In genomic region chr22:19823191-19823590, GRCh38 we compare ENCODE assay signal across 24 cellular contexts. TPM values are rescaled to one million over a fixed set of nuclear protein-coding genes. Genes with fewer than 3 reads are reported as not detected.
DNase-seq lines count a peak whose midpoint lies in the region; ATAC-seq, FAIRE-seq and TF ChIP-seq lines count a peak whose summit lies in the region.
"Had no signal": no experiment of that assay in that cellular context is flagged by ENCODE, and none has a peak within 500 bp of the region (broad histone marks: within the 10 kb centered on the region; RNA-seq: fewer than 3 reads in every experiment).

No MANE protein-coding gene starts in this region.

- no peaks in the 10 kb centered on the region for H3K9me3 Mint-ChIP-seq in type B pancreatic cell
- H3K9me3 Mint-ChIP-seq: CD8-positive, alpha-beta T cell had no signal

- H4K20me1 ChIP-seq in K562 (replicated peaks; ENCODE audit: control insufficient read depth, insufficient read depth, low read length) = no peaks in the 10 kb centered on the region; the same call in 1 of the 2 replicates
- H4K20me1 ChIP-seq in HepG2 (ENCODE audit: insufficient read depth, low read length) = no peaks in the 10 kb centered on the region

- 58% methylated on average over 7 of the region's 7 CpGs for WGBS in K562 (ENCODE audit: insufficient coverage, low coverage, missing lambda C conversion rate)
- whole genome bisulfite sequencing in HepG2 (ENCODE audit: low lambda C conversion rate) = 78% methylated on average over 1 of the region's 7 CpGs

- POLR2A ChIA-PET in K562 (lab: Yijun Ruan, JAX) = interaction anchor here (0.6 to 16.0 kb wide), 4 partner anchors 8 to 124 kb away, joined by 4 to 247 read pairs (median 18); partner anchors contain the start of genes GNB1L and RTL10
- POLR2A ChIA-PET in HepG2 (lab: Yijun Ruan, JAX) = interaction anchor here (1.7 kb wide), 1 partner anchor 17 kb away, joined by 4 read pairs; no protein-coding TSS in a partner anchor

- no peak overlapping the region for H3K4me3 Mint-ChIP-seq in type B pancreatic cell
- H3K4me3 Mint-ChIP-seq: CD8-positive, alpha-beta T cell; nephron progenitor cell had no signal

- H3K79me2 ChIP-seq in K562 (ENCODE audit: control insufficient read depth, insufficient read depth, low read length) = no peaks in the 10 kb centered on the region
- no peaks in the 10 kb centered on the region for H3K79me2 ChIP-seq in HepG2 (ENCODE audit: insufficient read depth, low read length)

- intact Hi-C loops in cardiac septum (cut with DNase I) (no loop called here), Right ventricle myocardium inferior (cut with DNase I) (no loop called here), K562 (cut with micrococcal nuclease) (no loop called here), HepG2 (cut with micrococcal nuclease; ENCODE audit: unreplicated experiment) (loop anchor here (5.0 kb wide), 1 partner anchor 69 kb away; no protein-coding TSS in a partner anchor)

- H3K27me3 Mint-ChIP-seq in type B pancreatic cell = no peaks in the 10 kb centered on the region

- in situ Hi-C loops in K562 (cut with MboI) = no loop called here
- in situ Hi-C loops in HepG2 (cut with HindIII; ENCODE audit: extremely low pct_ligation_motif_present, low pct_unique_long_range_greater_than_20kb) = no loop called here

- H3K27ac Mint-ChIP-seq in type B pancreatic cell = peak overlapping the region; percentile 28
- H3K27ac Mint-ChIP-seq: CD8-positive, alpha-beta T cell; nephron progenitor cell had no signal

- no peak overlapping the region for H3K4me3 ChIP-seq in K562
- 0 out of 6 replicates have a peak overlapping the region, but pooled peaks of 1 of the 3 experiments have one; percentile 12 for H3K4me3 ChIP-seq in HepG2 (replicated peaks in 1 of 3; ENCODE audit: insufficient read depth in 1 of 3, low read depth in 2 of 3, low read length in 3 of 3)
- H3K4me3 ChIP-seq: gastroesophageal sphincter, SJSA1, tibial artery had no signal

- H3K36me3 Mint-ChIP-seq in type B pancreatic cell = peaks cover 8% of the 10 kb centered on the region

- H3K36me3 ChIP-seq in K562 (ENCODE audit: control insufficient read depth, insufficient read depth, low read length) (no peaks in the 10 kb centered on the region; the same call in 2 of the 3 replicates), HepG2 (replicated peaks in 1 of 2; ENCODE audit: control insufficient read depth in 1 of 2, insufficient read depth in 2 of 2, low read length in 2 of 2) (no peaks in the 10 kb centered on the region)
- H3K36me3 ChIP-seq: SJSA1 had no signal

- CTCF ChIA-PET in K562 (lab: Yijun Ruan, JAX; ENCODE audit: low intra/inter-chr PET ratio) = no interaction called here
- CTCF ChIA-PET in HepG2 (lab: Yijun Ruan, JAX; ENCODE audit: low intra/inter-chr PET ratio, low total read pairs) = no interaction called here

- no peak overlapping the region for H2AFZ ChIP-seq in K562 (ENCODE audit: low read depth, low read length)
- H2AFZ ChIP-seq in HepG2 (ENCODE audit: low read length) = no peak overlapping the region

- ATAC-seq in Right ventricle myocardium inferior = no peak
- ATAC-seq in K562 = no peak
- no peak for ATAC-seq in HepG2
- ATAC-seq: CD8-positive, alpha-beta T cell; gastroesophageal sphincter had no signal

- H3K9me1 ChIP-seq in K562 (ENCODE audit: control insufficient read depth, insufficient read depth, low read length) = peaks cover 3% of the 10 kb centered on the region

- peaks cover 6% of the 10 kb centered on the region for H3K4me1 Mint-ChIP-seq in type B pancreatic cell (ENCODE audit: unreplicated experiment)

- TF ChIP-seq CTCF in K562 (IDR thresholded peaks at IDR 0.05 in 2 of 3, conservative IDR thresholded peaks at IDR 0.05 in 1 of 3; ENCODE audit: insufficient read depth in 2 of 3, low read depth in 1 of 3, low read length in 3 of 3) (no peak), HepG2 (CRISPR knock-in tag; IDR thresholded peaks at IDR 0.05) (no peak), type B pancreatic cell (conservative IDR thresholded peaks at IDR 0.05) (no peak)

- no TSS peak for BruUV-seq in K562 (replicated peaks; lab: Mats Ljungman, UMichigan)
- BruUV-seq in HepG2 (replicated peaks; lab: Mats Ljungman, UMichigan) = no TSS peak

- H3K4me2 ChIP-seq in K562 (ENCODE audit: insufficient read depth, low read length) (no peak overlapping the region), HepG2 (ENCODE audit: low read depth, low read length) (peak overlapping the region; percentile 83)

- 0 out of 4 replicates have a peak overlapping the region, but pooled peaks of 1 of the 2 experiments have one; percentile 5 for H3K9ac ChIP-seq in K562 (ENCODE audit: insufficient read depth in 1 of 2, low read depth in 2 of 2, low read length in 2 of 2)
- H3K9ac ChIP-seq in HepG2 (ENCODE audit: insufficient read depth, low read depth, low read length) = no peak overlapping the region; the same call in 1 of the 2 replicates

- H3K27ac ChIP-seq in K562 (ENCODE audit: extremely low read depth, low read depth, low read length) = no peak overlapping the region
- H3K27ac ChIP-seq in HepG2 (ENCODE audit: extremely low read length, insufficient read depth, low read length) = no peak overlapping the region
- H3K27ac ChIP-seq: gastroesophageal sphincter, SJSA1, tibial artery had no signal

- TF ChIP-seq EP300 in K562 (IDR thresholded peaks at IDR 0.05; ENCODE audit: low read length) = no peak
- TF ChIP-seq EP300 in HepG2 (IDR thresholded peaks at IDR 0.05; ENCODE audit: low read depth in 2 of 2, low read length in 2 of 2) = no peak
- no peak for TF ChIP-seq EP300 in HepG2 (CRISPR knock-in tag; IDR thresholded peaks at IDR 0.05; ENCODE audit: borderline replicate concordance)

- DNase-seq in cardiac septum (ENCODE audit: low spot score) (peak; percentile 55), Right ventricle myocardium inferior (ENCODE audit: missing footprints) (no peak), K562 (ENCODE audit: extremely low read depth in 1 of 4, low spot score in 3 of 4) (no peak), HepG2 (ENCODE audit: low spot score) (no peak), type B pancreatic cell (ENCODE audit: extremely low spot score, unreplicated experiment) (peak; percentile 64), NCI-H2196 treated with DMSO at 0.1 percent for 48 hours (lab: John Stamatoyannopoulos, UW; ENCODE audit: unreplicated experiment) (no peak), UCSD-AML1 (lab: John Stamatoyannopoulos, UW; ENCODE audit: unreplicated experiment) (no peak), activated gamma-delta T cell (lab: John Stamatoyannopoulos, UW) (no peak)
- DNase-seq: activated CD4-positive, CD25-positive, alpha-beta regulatory T cell; activated gamma-delta T cell treated with Interleukin-2 at 50 U/mL for 16 hours; anterior cingulate cortex; central memory CD4-positive, alpha-beta T cell; DMS53; NCI-H1694 treated with DMSO at 0.1 percent for 48 hours; NCI-H2227 treated with DMSO at 0.1 percent for 48 hours; NCI-H82; nephron progenitor cell; stimulated activated CD4-positive, alpha-beta T cell treated with anti-CD3 and anti-CD28 coated beads, Interleukin-2, amount 100 ng/mL, for 24 hours; stimulated activated naive CD4-positive, alpha-beta T cell treated with Interleukin-2 at 50 U/mL for 16 hours; T-helper 2 cell had no signal

- no peaks in the 10 kb centered on the region; the same call in 1 of the 2 replicates for H3K9me3 ChIP-seq in K562 (replicated peaks; ENCODE audit: control insufficient read depth, insufficient read depth, low read depth, low read length)
- H3K9me3 ChIP-seq in HepG2 (ENCODE audit: low read length) = no peaks in the 10 kb centered on the region
- H3K9me3 ChIP-seq: gastroesophageal sphincter, SJSA1, tibial artery had no signal

- FAIRE-seq in K562 (lab: Jason Lieb, UNC) (no peak), HepG2 (lab: Jason Lieb, UNC) (no peak)

- TF ChIP-seq POLR2A in K562 (conservative IDR thresholded peaks at IDR 0.05) (no peak), HepG2 (IDR thresholded peaks at IDR 0.05; ENCODE audit: insufficient read depth in 1 of 2, low read depth in 2 of 2, low read length in 2 of 2) (no peak)

- H3K27me3 ChIP-seq in K562 (ENCODE audit: control insufficient read depth in 2 of 2, insufficient read depth in 2 of 2, low read length in 2 of 2) (no peaks in the 10 kb centered on the region), HepG2 (ENCODE audit: control insufficient read depth in 1 of 2, insufficient read depth in 2 of 2, low read length in 2 of 2) (no peaks in the 10 kb centered on the region)
- H3K27me3 ChIP-seq: gastroesophageal sphincter, SJSA1, tibial artery had no signal

- TF ChIP-seq RAD21 in K562 (CRISPR knock-in tag; conservative IDR thresholded peaks at IDR 0.05 in 1 of 2, IDR thresholded peaks at IDR 0.05 in 1 of 2) (no peak), HepG2 (CRISPR knock-in tag; IDR thresholded peaks at IDR 0.05) (no peak)

- H3K4me1 ChIP-seq in K562 (replicated peaks in 1 of 2; ENCODE audit: control insufficient read depth in 2 of 2, insufficient read depth in 2 of 2, low read length in 2 of 2) = peaks cover 11 to 64% of the 10 kb centered on the region in 2 experiments; a peak in 4 of 5 replicates
- peaks cover 48% of the 10 kb centered on the region for H3K4me1 ChIP-seq in HepG2 (ENCODE audit: insufficient read depth, low read length)
- H3K4me1 ChIP-seq: gastroesophageal sphincter had no signal

RNA-seq across cellular contexts. Expression of gene GNB1L, which starts 31.5 kb away (rescaled TPM):
- total RNA-seq in cardiac septum (2.0 TPM), Right ventricle myocardium inferior (1.9 TPM), K562 (2014; rRNA removed) (48.9 and 69.1 TPM in 2 replicates), K562 (2014; rRNA removed; fragmentation: Illumina TruSeq; extraction: Trizol) (0.57 and 0.84 TPM in 2 replicates), K562 (2015; rRNA removed; fragmentation: Illumina TruSeq; extraction: Trizol) (17.8 and 20.6 TPM in 2 replicates), K562 (2021) (50.5 and 55.3 TPM in 2 replicates), HepG2 (2016; rRNA removed; fragmentation: Illumina TruSeq; extraction: Trizol) (7.4 and 7.7 TPM in 2 replicates), type B pancreatic cell (ENCODE audit: low replicate concordance) (7.5 and 7.7 TPM in 2 replicates)
- 5.3 and 21.3 TPM in 2 replicates for total RNA-seq in K562 (2011; cell fraction: chromatin; rRNA removed; ENCODE audit: low replicate concordance)
- 21.8 and 25.5 TPM in 2 replicates for total RNA-seq in K562 (2011; cell fraction: nucleolus; rRNA removed)
- total RNA-seq in K562 (2011; cell fraction: nucleoplasm; rRNA removed) = 7.3 and 7.8 TPM in 2 replicates
- polyA plus RNA-seq in K562 (2011; rRNA removed) (10.2 and 35.0 TPM in 2 replicates), K562 (2014; fragmentation: Illumina TruSeq; extraction: Trizol) (1.9 and 18.0 TPM in 2 replicates), K562 (2014; fragmentation: Nextera tagmentation; extraction: Ambion mirVana) (1 to 10 TPM in 1 of 2 experiments, under 1 TPM in 1; 0.56 to 3.5 TPM), K562 (2014; rRNA removed) (40.7 and 41.3 TPM in 2 replicates), HepG2 (2011; rRNA removed) (2.1 and 2.5 TPM in 2 replicates)
- polyA plus RNA-seq in K562 (2011; cell fraction: cytosol; rRNA removed) = 37.2 and 43.8 TPM in 2 replicates
- 33.2 and 43.3 TPM in 2 replicates for polyA plus RNA-seq in K562 (2011; cell fraction: nucleus; rRNA removed)
- polyA plus RNA-seq in K562 (2012) = 42.2 and 62.2 TPM in 2 replicates
- 2.8 and 3.7 TPM in 2 replicates for polyA minus RNA-seq in K562 (2011; rRNA and poly(A)+ RNA removed)
- 13.2 and 33.0 TPM in 2 replicates for polyA minus RNA-seq in K562 (2011; cell fraction: cytosol; rRNA and poly(A)+ RNA removed)
- 12.0 and 14.3 TPM in 2 replicates for polyA minus RNA-seq in K562 (2011; cell fraction: nucleus; rRNA and poly(A)+ RNA removed)
- total RNA-seq in HepG2 (2016; cell fraction: cytosol; rRNA removed; fragmentation: Illumina TruSeq; extraction: Trizol; ENCODE audit: low read depth) = 2.1 and 3.2 TPM in 2 replicates
- total RNA-seq in HepG2 (2016; cell fraction: insoluble cytoplasmic fraction; rRNA removed; fragmentation: Illumina TruSeq; extraction: Trizol) = 7.8 and 8.7 TPM in 2 replicates
- 4.1 and 4.4 TPM in 2 replicates for total RNA-seq in HepG2 (2016; cell fraction: membrane; rRNA removed; fragmentation: Illumina TruSeq; extraction: Trizol)
- total RNA-seq in HepG2 (2016; cell fraction: nucleus; rRNA removed; fragmentation: Illumina TruSeq; extraction: Trizol) = 4.8 and 5.3 TPM in 2 replicates
- 1.7 and 3.9 TPM in 2 replicates for polyA plus RNA-seq in HepG2 (2011; cell fraction: cytosol; rRNA removed)
- polyA plus RNA-seq in HepG2 (2011; cell fraction: nucleus; rRNA removed) = 4.7 and 6.8 TPM in 2 replicates
- 2.4 and 4.1 TPM in 2 replicates for polyA plus RNA-seq in HepG2 (2012)
- polyA plus RNA-seq in HepG2 (2016; cell fraction: cytosol; fragmentation: Illumina TruSeq; extraction: Trizol; ENCODE audit: low read depth) = 1.7 and 2.3 TPM in 2 replicates
- 5.9 and 6.5 TPM in 2 replicates for polyA plus RNA-seq in HepG2 (2016; cell fraction: insoluble cytoplasmic fraction; fragmentation: Illumina TruSeq; extraction: Trizol; ENCODE audit: low read depth)
- polyA plus RNA-seq in HepG2 (2016; cell fraction: membrane; fragmentation: Illumina TruSeq; extraction: Trizol; ENCODE audit: low read depth) = 2.8 and 3.1 TPM in 2 replicates
- 4.2 and 7.0 TPM in 2 replicates for polyA plus RNA-seq in HepG2 (2016; cell fraction: nucleus; fragmentation: Illumina TruSeq; extraction: Trizol; ENCODE audit: insufficient read depth, low read depth)
- polyA minus RNA-seq in HepG2 (2011; rRNA and poly(A)+ RNA removed; ENCODE audit: low replicate concordance) = 2.4 and 4.9 TPM in 2 replicates
- polyA minus RNA-seq in HepG2 (2011; cell fraction: cytosol; rRNA and poly(A)+ RNA removed) = 1.7 and 2.4 TPM in 2 replicates
- polyA minus RNA-seq in HepG2 (2011; cell fraction: nucleus; rRNA and poly(A)+ RNA removed) = 0.75 and 1.8 TPM in 2 replicates

RNA-seq across cellular contexts. Expression of gene RTL10, which starts 31.5 kb away (rescaled TPM):
- total RNA-seq in cardiac septum (6.3 TPM), Right ventricle myocardium inferior (8.5 TPM), K562 (2014; rRNA removed) (32.5 and 42.0 TPM in 2 replicates), K562 (2014; rRNA removed; fragmentation: Illumina TruSeq; extraction: Trizol) (16.3 and 19.8 TPM in 2 replicates), K562 (2015; rRNA removed; fragmentation: Illumina TruSeq; extraction: Trizol) (26.2 and 28.8 TPM in 2 replicates), K562 (2021) (75.4 and 75.5 TPM in 2 replicates), HepG2 (2016; rRNA removed; fragmentation: Illumina TruSeq; extraction: Trizol) (14.1 and 17.6 TPM in 2 replicates), type B pancreatic cell (ENCODE audit: low replicate concordance) (28.8 and 39.1 TPM in 2 replicates)
- 82.4 and 192 TPM in 2 replicates for total RNA-seq in K562 (2011; cell fraction: chromatin; rRNA removed; ENCODE audit: low replicate concordance)
- total RNA-seq in K562 (2011; cell fraction: nucleolus; rRNA removed) = 134 and 166 TPM in 2 replicates
- 107 and 110 TPM in 2 replicates for total RNA-seq in K562 (2011; cell fraction: nucleoplasm; rRNA removed)
- polyA plus RNA-seq in K562 (2011; rRNA removed) (32.7 and 82.6 TPM in 2 replicates), K562 (2014; fragmentation: Illumina TruSeq; extraction: Trizol) (39.2 and 40.1 TPM in 2 replicates), K562 (2014; fragmentation: Nextera tagmentation; extraction: Ambion mirVana) (10 to 100 TPM; 23.6 to 33.7 TPM), K562 (2014; rRNA removed) (28.2 and 31.2 TPM in 2 replicates), HepG2 (2011; rRNA removed) (15.8 and 18.2 TPM in 2 replicates)
- polyA plus RNA-seq in K562 (2011; cell fraction: cytosol; rRNA removed) = 68.8 and 74.9 TPM in 2 replicates
- polyA plus RNA-seq in K562 (2011; cell fraction: nucleus; rRNA removed) = 124 and 157 TPM in 2 replicates
- 40.3 and 56.9 TPM in 2 replicates for polyA plus RNA-seq in K562 (2012)
- polyA minus RNA-seq in K562 (2011; rRNA and poly(A)+ RNA removed) = 49.5 and 66.5 TPM in 2 replicates
- polyA minus RNA-seq in K562 (2011; cell fraction: cytosol; rRNA and poly(A)+ RNA removed) = 31.7 and 46.0 TPM in 2 replicates
- 42.7 and 85.4 TPM in 2 replicates for polyA minus RNA-seq in K562 (2011; cell fraction: nucleus; rRNA and poly(A)+ RNA removed)
- total RNA-seq in HepG2 (2016; cell fraction: cytosol; rRNA removed; fragmentation: Illumina TruSeq; extraction: Trizol; ENCODE audit: low read depth) = 2.4 and 2.6 TPM in 2 replicates
- 10.3 and 13.8 TPM in 2 replicates for total RNA-seq in HepG2 (2016; cell fraction: insoluble cytoplasmic fraction; rRNA removed; fragmentation: Illumina TruSeq; extraction: Trizol)
- 6.4 and 6.7 TPM in 2 replicates for total RNA-seq in HepG2 (2016; cell fraction: membrane; rRNA removed; fragmentation: Illumina TruSeq; extraction: Trizol)
- total RNA-seq in HepG2 (2016; cell fraction: nucleus; rRNA removed; fragmentation: Illumina TruSeq; extraction: Trizol) = 15.1 and 15.3 TPM in 2 replicates
- 8.3 and 9.5 TPM in 2 replicates for polyA plus RNA-seq in HepG2 (2011; cell fraction: cytosol; rRNA removed)
- polyA plus RNA-seq in HepG2 (2011; cell fraction: nucleus; rRNA removed) = 47.3 and 53.1 TPM in 2 replicates
- 11.3 and 11.9 TPM in 2 replicates for polyA plus RNA-seq in HepG2 (2012)
- 1.3 and 1.5 TPM in 2 replicates for polyA plus RNA-seq in HepG2 (2016; cell fraction: cytosol; fragmentation: Illumina TruSeq; extraction: Trizol; ENCODE audit: low read depth)
- 8.2 and 12.3 TPM in 2 replicates for polyA plus RNA-seq in HepG2 (2016; cell fraction: insoluble cytoplasmic fraction; fragmentation: Illumina TruSeq; extraction: Trizol; ENCODE audit: low read depth)
- polyA plus RNA-seq in HepG2 (2016; cell fraction: membrane; fragmentation: Illumina TruSeq; extraction: Trizol; ENCODE audit: low read depth) = 2.5 and 3.1 TPM in 2 replicates
- 23.5 and 25.4 TPM in 2 replicates for polyA plus RNA-seq in HepG2 (2016; cell fraction: nucleus; fragmentation: Illumina TruSeq; extraction: Trizol; ENCODE audit: insufficient read depth, low read depth)
- 46.0 and 112 TPM in 2 replicates for polyA minus RNA-seq in HepG2 (2011; rRNA and poly(A)+ RNA removed; ENCODE audit: low replicate concordance)
- polyA minus RNA-seq in HepG2 (2011; cell fraction: cytosol; rRNA and poly(A)+ RNA removed) = 8.4 and 10.0 TPM in 2 replicates
- polyA minus RNA-seq in HepG2 (2011; cell fraction: nucleus; rRNA and poly(A)+ RNA removed) = 21.9 and 23.7 TPM in 2 replicates

Comparison
In these comparisons a context has a peak if more than half of its experiments do, and no peak if none do; other contexts are left out.
1. DNase-seq: peak in cardiac septum (single experiment) and type B pancreatic cell (single experiment); none in Right ventricle myocardium inferior (single experiment), K562 (0 of 4), HepG2 (single experiment), NCI-H2196 treated with DMSO at 0.1 percent for 48 hours (single experiment), UCSD-AML1 (single experiment) and activated gamma-delta T cell (single experiment).